In genomic region chr1:232474821-232475220, GRCh38 we compare ENCODE assay signal across 14 cellular contexts.
"Had no signal": no experiment of that assay in that cellular context is flagged by ENCODE, and none has a peak within 500 bp of the region (broad histone marks: within the 10 kb centered on the region; RNA-seq: fewer than 3 reads in every experiment).

No MANE protein-coding gene starts in this region.

- ATAC-seq: activated CD8-positive, alpha-beta memory T cell treated with anti-CD3 and anti-CD28 coated beads, Interleukin-2, amount 10 ng/mL, durations not matched to agents 7 days and 5 days; gastrocnemius medialis; left ventricle myocardium superior had no signal

- H3K9me3 ChIP-seq: gastrocnemius medialis, testis had no signal

- H3K27me3 ChIP-seq: gastrocnemius medialis, testis had no signal

- H3K36me3 ChIP-seq: gastrocnemius medialis had no signal

- H3K9me3 Mint-ChIP-seq: nephron progenitor cell; stimulated activated naive CD8-positive, alpha-beta T cell treated with anti-CD3 and anti-CD28 coated beads, Interleukin-15, Interleukin-2, amounts not matched to agents 100 ng/mL and 50 ng/mL, for 24 hours had no signal

- DNase-seq: activated CD4-positive, alpha-beta T cell treated with anti-CD3 and anti-CD28 coated beads for 1 hour; activated CD4-positive, alpha-beta T cell treated with anti-CD3 and anti-CD28 coated beads, Interleukin-2, amount 50 U/mL, for 48 hours; activated CD8-positive, alpha-beta memory T cell treated with anti-CD3 and anti-CD28 coated beads, Interleukin-2, amount 10 ng/mL, durations not matched to agents 7 days and 5 days; activated gamma-delta T cell; activated T-cell treated with anti-CD3 and anti-CD28 coated beads, Interleukin-2, amount 50 U/mL, for 48 hours; gastrocnemius medialis; left ventricle myocardium superior; mesendoderm; nephron progenitor cell; stimulated activated CD4-positive, alpha-beta T cell treated with anti-CD3 and anti-CD28 coated beads, Interleukin-15, amount 100 ng/mL, for 24 hours; stimulated activated CD4-positive, alpha-beta T cell treated with anti-CD3 and anti-CD28 coated beads, Interleukin-4, amount 100 ng/mL, for 24 hours; testis had no signal

- H3K27ac Mint-ChIP-seq: activated CD8-positive, alpha-beta memory T cell treated with anti-CD3 and anti-CD28 coated beads, Interleukin-2, amount 10 ng/mL, durations not matched to agents 7 days and 5 days; activated naive CD8-positive, alpha-beta T cell; nephron progenitor cell; stimulated activated naive CD8-positive, alpha-beta T cell treated with anti-CD3 and anti-CD28 coated beads, Interleukin-15, Interleukin-2, amounts not matched to agents 100 ng/mL and 50 ng/mL, for 24 hours had no signal

- H3K4me1 ChIP-seq: testis had no signal

- H3K4me3 Mint-ChIP-seq: activated CD8-positive, alpha-beta memory T cell treated with anti-CD3 and anti-CD28 coated beads, Interleukin-2, amount 10 ng/mL, durations not matched to agents 7 days and 5 days; activated naive CD8-positive, alpha-beta T cell; nephron progenitor cell; stimulated activated naive CD8-positive, alpha-beta T cell treated with anti-CD3 and anti-CD28 coated beads, Interleukin-15, Interleukin-2, amounts not matched to agents 100 ng/mL and 50 ng/mL, for 24 hours had no signal

- H3K36me3 Mint-ChIP-seq: activated CD8-positive, alpha-beta memory T cell treated with anti-CD3 and anti-CD28 coated beads, Interleukin-2, amount 10 ng/mL, durations not matched to agents 7 days and 5 days; activated naive CD8-positive, alpha-beta T cell had no signal

- H3K27ac ChIP-seq: gastrocnemius medialis, testis had no signal

- H3K4me3 ChIP-seq: gastrocnemius medialis, testis had no signal

- H3K27me3 Mint-ChIP-seq: activated naive CD8-positive, alpha-beta T cell had no signal
